17 cellular contexts compared by ENCODE assay signal in the genomic region with DNA sequence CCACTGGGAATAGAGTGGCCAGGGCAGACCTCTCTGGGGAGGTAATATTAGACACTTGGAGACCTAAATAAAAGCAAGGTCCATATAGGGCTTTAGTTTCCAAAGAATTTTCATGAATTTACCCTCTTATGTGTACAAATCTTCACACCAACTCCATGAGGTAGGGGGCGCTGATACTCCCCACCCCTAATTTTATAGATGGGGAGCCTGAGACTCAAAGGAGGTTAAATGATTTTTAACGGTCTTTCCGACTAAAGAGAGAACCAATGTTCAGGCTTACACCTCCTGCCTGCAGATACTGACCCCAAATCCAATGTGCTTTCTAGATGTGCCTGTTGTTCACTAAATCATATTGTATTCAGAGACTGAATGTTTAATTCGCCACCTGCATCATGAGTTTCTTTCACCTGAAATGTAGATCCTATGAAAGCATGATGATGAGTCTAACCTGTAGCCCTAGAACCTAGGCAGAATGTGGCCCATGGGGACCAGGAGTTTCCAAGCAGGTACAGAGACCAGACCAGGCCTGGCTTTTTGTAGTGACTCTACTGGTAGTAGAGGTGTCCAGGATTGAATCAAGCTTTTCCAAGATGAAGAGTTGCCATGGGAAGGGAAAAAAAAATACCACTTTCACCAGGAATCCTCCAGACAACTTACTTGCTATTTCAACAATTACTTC. TPM values are rescaled to one million over a fixed set of nuclear protein-coding genes. Genes with fewer than 3 reads are reported as not detected.
DNase-seq lines count a peak whose midpoint lies in the region; ATAC-seq, FAIRE-seq and TF ChIP-seq lines count a peak whose summit lies in the region.
"Had no signal": no experiment of that assay in that cellular context is flagged by ENCODE, and none has a peak within 500 bp of the region (broad histone marks: within the 10 kb centered on the region; RNA-seq: fewer than 3 reads in every experiment).

No MANE protein-coding gene starts in this region.

- POLR2A ChIA-PET in OCI-LY7 (lab: Charles Lee), result no interaction called here

- H4K20me1 ChIP-seq in OCI-LY7 (ENCODE audit: insufficient read depth, low read length), result no peaks in the 10 kb centered on the region

- H3K79me2 ChIP-seq in OCI-LY7 (ENCODE audit: insufficient read depth, low read depth, low read length), result no peaks in the 10 kb centered on the region

- H3K9me3 ChIP-seq in OCI-LY7 (ENCODE audit: low read length) (no peaks in the 10 kb centered on the region), testis (no peaks in the 10 kb centered on the region)
- no peaks in the 10 kb centered on the region for H3K9me3 ChIP-seq in effector memory CD4-positive, alpha-beta T cell (ENCODE audit: control insufficient read depth, low read length)

- H3K4me2 ChIP-seq in OCI-LY7 (ENCODE audit: low read length), result no peak overlapping the region

- H3K9me2 ChIP-seq in OCI-LY7 (ENCODE audit: insufficient read depth, low read length), result no peaks in the 10 kb centered on the region

- H3K4me3 ChIP-seq in OCI-LY7 (ENCODE audit: low read depth, low read length, poor library complexity, severe bottlenecking) (no peak overlapping the region), testis (no peak overlapping the region)
- H3K4me3 ChIP-seq in effector memory CD4-positive, alpha-beta T cell (ENCODE audit: insufficient read depth, low read depth, low read length, poor library complexity, severe bottlenecking), result no peak overlapping the region
- H3K4me3 ChIP-seq: lung had no signal

- H3K27me3 ChIP-seq in foreskin keratinocyte (peaks cover 95% of the 10 kb centered on the region), testis (no peaks in the 10 kb centered on the region)
- H3K27me3 ChIP-seq in effector memory CD4-positive, alpha-beta T cell (replicated peaks; ENCODE audit: control insufficient read depth, insufficient read depth, low read length, poor library complexity, severe bottlenecking), result peaks cover 44% of the 10 kb centered on the region

- no peaks in the 10 kb centered on the region for H3K4me1 ChIP-seq in OCI-LY7 (ENCODE audit: insufficient read depth, low read length, poor library complexity, severe bottlenecking)
- no peaks in the 10 kb centered on the region for H3K4me1 ChIP-seq in foreskin keratinocyte
- H3K4me1 ChIP-seq in effector memory CD4-positive, alpha-beta T cell (ENCODE audit: control insufficient read depth, insufficient read depth, low read length, poor library complexity, severe bottlenecking), result peaks cover 8% of the 10 kb centered on the region
- no peaks in the 10 kb centered on the region for H3K4me1 ChIP-seq in testis

- no peak for ATAC-seq in foreskin keratinocyte
- ATAC-seq: sciatic nerve; stimulated activated naive CD8-positive, alpha-beta T cell treated with anti-CD3 and anti-CD28 coated beads, Interleukin-15, Interleukin-2, amounts not matched to agents 100 U/mL and 50 U/mL, for 24 hours had no signal

- WGBS in testis, 2 donors, result 50 to 58% methylated on average over 4 of the region's 4 CpGs

- CTCF ChIA-PET in OCI-LY7 (lab: Charles Lee; ENCODE audit: unreplicated experiment), result no interaction called here

- intact Hi-C loops in OCI-LY7 (cut with micrococcal nuclease; ENCODE audit: unreplicated experiment), result loop anchor here (5.0 kb wide), 2 partner anchors 247 to 297 kb away; no protein-coding TSS in a partner anchor
- intact Hi-C loops in testis (cut with DNase I; ENCODE audit: low total_unique reads), result loop anchor here (5.0 kb wide), 2 partner anchors 252 to 297 kb away; no protein-coding TSS in a partner anchor

- H3K36me3 ChIP-seq in OCI-LY7 (ENCODE audit: insufficient read depth, low read length) (no peaks in the 10 kb centered on the region), testis (ENCODE audit: low read depth, missing control alignments) (no peaks in the 10 kb centered on the region)
- no peaks in the 10 kb centered on the region for H3K36me3 ChIP-seq in effector memory CD4-positive, alpha-beta T cell (ENCODE audit: control insufficient read depth, insufficient read depth, low read length)

- no peak for TF ChIP-seq POLR2A in testis (IDR thresholded peaks at IDR 0.05)

- H3K27ac ChIP-seq in C4-2B, result no peak overlapping the region
- no peak overlapping the region for H3K27ac ChIP-seq in OCI-LY7 (ENCODE audit: low read depth, low read length, poor library complexity, severe bottlenecking)
- H3K27ac ChIP-seq in foreskin keratinocyte, result no peak overlapping the region
- no peak overlapping the region for H3K27ac ChIP-seq in effector memory CD4-positive, alpha-beta T cell (ENCODE audit: insufficient read depth, low read length, poor library complexity, severe bottlenecking)
- no peak overlapping the region for H3K27ac ChIP-seq in testis

- no peak for DNase-seq in GM19239 (ENCODE audit: insufficient read length, low spot score)
- peak; percentile 1 for DNase-seq in OCI-LY7 (ENCODE audit: low spot score)
- DNase-seq in foreskin keratinocyte, result no peak
- no peak for DNase-seq in effector memory CD4-positive, alpha-beta T cell
- no peak for DNase-seq in testis
- no peak for DNase-seq in stimulated activated CD8-positive, alpha-beta memory T cell treated with anti-CD3 and anti-CD28 coated beads, Interleukin-4, amount 100 ng/mL, for 48 hours
- DNase-seq in activated CD4-positive, alpha-beta T cell treated with anti-CD3 and anti-CD28 coated beads for 48 hours, result no peak
- DNase-seq: activated CD4-positive, CD25-positive, alpha-beta regulatory T cell; CD4-positive, alpha-beta T cell; cerebellar nuclear complex; NCI-H2029; stimulated activated naive CD8-positive, alpha-beta T cell treated with anti-CD3 and anti-CD28 coated beads, Interleukin-15, Interleukin-2, amounts not matched to agents 100 U/mL and 50 U/mL, for 24 hours had no signal

- H2AFZ ChIP-seq in OCI-LY7 (ENCODE audit: low read length), result no peak overlapping the region

- peak; percentile 70 for FAIRE-seq in GM19239 (lab: Jason Lieb, UNC)

- TF ChIP-seq CTCF in C4-2B (conservative IDR thresholded peaks at IDR 0.05), result peak; percentile 29
- TF ChIP-seq CTCF in OCI-LY7 (conservative IDR thresholded peaks at IDR 0.05; ENCODE audit: low read length), result peak; percentile 73
- TF ChIP-seq CTCF in foreskin keratinocyte (conservative IDR thresholded peaks at IDR 0.05), result peak; percentile 34
- no peak for TF ChIP-seq CTCF in testis (IDR thresholded peaks at IDR 0.05)

- no TSS peak for BruUV-seq in OCI-LY7 (replicated peaks; lab: Mats Ljungman, UMichigan)

RNA-seq across cellular contexts. Expression of gene PAX3, which starts 16.8 kb away (rescaled TPM):
- not detected in 2 replicates for total RNA-seq in OCI-LY7 (2014; rRNA removed; shearing (Covaris generic))
- total RNA-seq in OCI-LY7 (2022) (not detected in 2 replicates), foreskin keratinocyte (not detected in 2 replicates), testis (1 to 10 TPM; 4.8 to 4.9 TPM)
- polyA plus RNA-seq in foreskin keratinocyte (not detected in 2 replicates), testis (ENCODE audit: insufficient read depth, low read depth, low replicate concordance) (6.0 TPM)
- total RNA-seq: CD4-positive, alpha-beta T cell; lung; sciatic nerve had no signal
- polyA plus RNA-seq: esophagus, lung, neural cell had no signal

Comparison
In these comparisons a context has a peak if more than half of its experiments do, and no peak if none do; other contexts are left out.
1. CTCF ChIP-seq: peak in C4-2B (single experiment), OCI-LY7 (single experiment) and foreskin keratinocyte (single experiment); none in testis (0 of 3).